Comparison of ENCODE assay signal across 19 cellular contexts in genomic region chr10:78338717-78339116, GRCh38.
"Had no signal": no experiment of that assay in that cellular context is flagged by ENCODE, and none has a peak within 500 bp of the region (broad histone marks: within the 10 kb centered on the region; RNA-seq: fewer than 3 reads in every experiment).

No MANE protein-coding gene starts in this region.

- H3K36me3 ChIP-seq: brain microvascular endothelial cell, gastroesophageal sphincter, heart left ventricle, stomach, upper lobe of right lung had no signal

- ATAC-seq: activated CD4-positive, alpha-beta T cell treated with anti-CD3 and anti-CD28 coated beads for 36 hours; activated naive CD8-positive, alpha-beta T cell treated with anti-CD3 and anti-CD28 coated beads, Interleukin-2, amount 50 U/mL, for 24 hours; esophagus mucosa; gastroesophageal sphincter; heart left ventricle; left ventricle myocardium superior; mucosa of descending colon; right cardiac atrium; upper lobe of right lung had no signal

- H3K27me3 ChIP-seq: brain microvascular endothelial cell, gastroesophageal sphincter, heart left ventricle, stomach, testis, upper lobe of right lung had no signal

- DNase-seq: activated CD4-positive, alpha-beta T cell treated with anti-CD3 and anti-CD28 coated beads for 36 hours; activated CD4-positive, alpha-beta T cell treated with anti-CD3 and anti-CD28 coated beads, Interleukin-2, amount 50 U/mL, for 48 hours; activated naive CD8-positive, alpha-beta T cell treated with anti-CD3 and anti-CD28 coated beads, Interleukin-2, amount 50 U/mL, for 24 hours; activated T-cell treated with anti-CD3 and anti-CD28 coated beads, Interleukin-2, amount 50 U/mL, for 24 hours; brain microvascular endothelial cell; cerebellar nuclear complex; effector CD8-positive, alpha-beta T cell; left ventricle myocardium superior; mucosa of descending colon; naive B cell; right cardiac atrium; small intestine; stimulated activated CD4-positive, alpha-beta T cell treated with anti-CD3 and anti-CD28 coated beads, Interleukin-4, amount 100 ng/mL, for 1 hour; testis; upper lobe of right lung had no signal

- H3K27ac ChIP-seq: brain microvascular endothelial cell, heart left ventricle, testis, upper lobe of right lung had no signal

- H3K9me3 ChIP-seq: gastroesophageal sphincter, heart left ventricle, mucosa of descending colon, stomach, testis, upper lobe of right lung had no signal

- H3K4me3 ChIP-seq: gastroesophageal sphincter, heart left ventricle, mucosa of descending colon, stomach, testis, upper lobe of right lung had no signal

- H3K4me1 ChIP-seq: testis had no signal
